In the genomic region with DNA sequence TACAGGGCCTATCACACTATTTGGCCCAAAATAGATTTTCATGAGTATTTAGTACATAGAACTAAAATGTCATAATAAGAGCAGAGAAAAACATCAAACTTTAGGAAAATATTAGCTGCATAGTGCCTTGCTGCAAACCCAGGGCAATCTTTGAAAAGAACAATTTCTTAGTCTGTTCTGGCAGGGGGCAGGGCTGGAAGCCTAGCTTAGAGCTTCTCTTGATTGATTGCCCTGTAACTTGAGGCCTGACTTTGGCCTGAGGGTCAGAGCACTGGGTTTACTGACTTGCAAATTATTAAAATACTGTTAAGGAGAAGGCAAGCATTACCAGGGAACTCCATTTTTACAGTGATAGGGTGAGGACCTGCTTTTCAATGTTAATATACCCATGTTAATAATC, we compare ENCODE assay signal across 16 cellular contexts.
"Had no signal": no experiment of that assay in that cellular context is flagged by ENCODE, and none has a peak within 500 bp of the region (broad histone marks: within the 10 kb centered on the region; RNA-seq: fewer than 3 reads in every experiment).

No MANE protein-coding gene starts in this region.

- H3K36me3 ChIP-seq: brain microvascular endothelial cell, left ventricle myocardium inferior, transverse colon had no signal

- DNase-seq: activated CD4-positive, alpha-beta T cell treated with anti-CD3 and anti-CD28 coated beads, Interleukin-2, amount 50 U/mL, for 4 hours; activated CD4-positive, CD25-positive, alpha-beta regulatory T cell treated with anti-CD3 and anti-CD28 coated beads, Interleukin-2, amount 50 U/mL, for 72 hours; activated effector memory CD4-positive, alpha-beta T cell treated with anti-CD3 and anti-CD28 coated beads, Interleukin-2, amount 50 U/mL, for 16 hours; activated T-cell treated with anti-CD3 and anti-CD28 coated beads, Interleukin-2, amount 50 U/mL, for 24 hours; amygdala; brain microvascular endothelial cell; left ventricle myocardium inferior; right cardiac atrium; stimulated activated naive CD4-positive, alpha-beta T cell; substantia nigra; transverse colon had no signal

- H3K36me3 Mint-ChIP-seq: activated naive CD4-positive, alpha-beta T cell treated with anti-CD3 and anti-CD28 coated beads, Interleukin-2, amount 50 U/mL, for 72 hours; memory B cell had no signal

- H3K27ac ChIP-seq: brain microvascular endothelial cell, left ventricle myocardium inferior, parathyroid adenoma, transverse colon had no signal

- H3K4me1 ChIP-seq: transverse colon had no signal

- H3K79me2 ChIP-seq: parathyroid adenoma had no signal

- H3K27me3 ChIP-seq: brain microvascular endothelial cell, transverse colon had no signal

- H3K4me1 Mint-ChIP-seq: memory B cell had no signal

- H3K4me3 ChIP-seq: left ventricle myocardium inferior, transverse colon had no signal

- H2AFZ ChIP-seq: parathyroid adenoma had no signal

- H3K4me3 Mint-ChIP-seq: activated T-cell treated with anti-CD3 and anti-CD28 coated beads, Interleukin-2, amount 50 U/mL, for 24 hours; dendritic cell treated with granulocyte-macrophage colony-stimulating factor and Interleukin-4, amounts not matched to agents 40 ng/mL and 50 ng/mL, for 4 days; memory B cell; T-helper 2 cell treated with Interferon-gamma antibody and Interleukin-4, amounts not matched to agents 5 μg/mL and 100 μg/mL, for 36 hours had no signal

- H3K27ac Mint-ChIP-seq: activated naive CD4-positive, alpha-beta T cell treated with anti-CD3 and anti-CD28 coated beads, Interleukin-2, amount 50 U/mL, for 72 hours; activated T-cell treated with anti-CD3 and anti-CD28 coated beads, Interleukin-2, amount 50 U/mL, for 24 hours; dendritic cell treated with granulocyte-macrophage colony-stimulating factor and Interleukin-4, amounts not matched to agents 40 ng/mL and 50 ng/mL, for 4 days; memory B cell; T-helper 2 cell treated with Interferon-gamma antibody and Interleukin-4, amounts not matched to agents 5 μg/mL and 100 μg/mL, for 36 hours had no signal

- H3K9me3 Mint-ChIP-seq: activated T-cell treated with anti-CD3 and anti-CD28 coated beads, Interleukin-2, amount 50 U/mL, for 24 hours; dendritic cell treated with granulocyte-macrophage colony-stimulating factor and Interleukin-4, amounts not matched to agents 40 ng/mL and 50 ng/mL, for 4 days; memory B cell; T-helper 2 cell treated with Interferon-gamma antibody and Interleukin-4, amounts not matched to agents 5 μg/mL and 100 μg/mL, for 36 hours had no signal

- ATAC-seq: activated naive CD4-positive, alpha-beta T cell treated with anti-CD3 and anti-CD28 coated beads, Interleukin-2, amount 50 U/mL, for 72 hours; right cardiac atrium had no signal

- H3K9ac ChIP-seq: parathyroid adenoma had no signal

- H3K9me3 ChIP-seq: left ventricle myocardium inferior, transverse colon had no signal

- H3K27me3 Mint-ChIP-seq: activated T-cell treated with anti-CD3 and anti-CD28 coated beads, Interleukin-2, amount 50 U/mL, for 24 hours; dendritic cell treated with granulocyte-macrophage colony-stimulating factor and Interleukin-4, amounts not matched to agents 40 ng/mL and 50 ng/mL, for 4 days had no signal
